In the genomic region with DNA sequence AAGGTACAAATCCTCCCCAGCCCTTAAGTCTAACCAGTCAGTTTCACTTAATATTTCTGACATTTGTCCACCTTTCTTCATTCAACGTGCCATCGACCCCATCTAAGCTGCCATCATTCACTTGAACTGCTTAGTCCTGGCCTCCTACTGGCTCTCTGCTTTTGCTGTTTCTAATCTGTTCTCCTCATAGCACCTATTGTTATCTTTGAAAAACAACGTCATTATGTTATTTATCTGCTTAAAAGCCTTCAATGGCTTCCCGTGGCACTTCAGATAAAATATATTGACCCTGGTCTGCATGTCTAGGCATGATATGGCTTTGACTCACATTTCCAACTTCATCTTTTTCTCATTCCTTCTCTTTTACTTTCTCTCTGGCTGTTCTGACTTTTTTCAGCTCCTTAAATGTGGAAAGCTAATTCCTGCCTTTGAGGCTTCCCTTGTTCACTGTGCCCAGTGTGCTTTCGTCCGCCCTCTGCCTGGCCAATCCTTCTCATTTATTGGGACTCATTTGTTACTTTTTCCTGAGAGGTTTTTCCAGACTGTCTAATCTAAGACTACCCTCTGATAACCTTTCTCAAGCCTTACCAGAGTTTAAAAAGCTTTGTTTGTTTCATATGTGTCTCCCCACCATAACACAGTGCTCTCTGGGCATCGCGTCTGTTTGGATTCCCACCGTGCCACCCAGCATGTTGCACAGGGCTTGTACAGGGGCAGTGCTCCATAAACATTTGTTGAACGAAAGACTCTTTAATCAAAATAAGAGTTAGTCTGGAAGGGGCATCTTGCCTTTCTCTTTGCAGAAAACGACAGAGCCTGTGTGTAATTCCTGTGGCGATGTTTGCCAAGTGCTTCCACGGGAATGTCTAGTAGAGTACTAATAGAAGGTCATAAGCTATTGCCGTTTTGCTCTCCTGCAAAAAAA, we compare ENCODE assay signal across 17 cellular contexts.
A peak's percentile ranks its signal among the peaks of the same experiment; 100 is the strongest.
DNase-seq lines count a peak whose midpoint lies in the region; ATAC-seq, FAIRE-seq and TF ChIP-seq lines count a peak whose summit lies in the region.
"Had no signal": no experiment of that assay in that cellular context is flagged by ENCODE, and none has a peak within 500 bp of the region (broad histone marks: within the 10 kb centered on the region; RNA-seq: fewer than 3 reads in every experiment).

No MANE protein-coding gene starts in this region.

- no peak for TF ChIP-seq CTCF in K562 (IDR thresholded peaks at IDR 0.05 in 2 of 3, conservative IDR thresholded peaks at IDR 0.05 in 1 of 3; ENCODE audit: insufficient read depth in 2 of 3, low read depth in 1 of 3, low read length in 3 of 3)
- no peak for TF ChIP-seq CTCF in hepatocyte (IDR thresholded peaks at IDR 0.05; ENCODE audit: poor library complexity)

- WGBS in K562 (ENCODE audit: insufficient coverage, low coverage, missing lambda C conversion rate), result 1% methylated on average over 14 of the region's 14 CpGs
- WGBS in hepatocyte (ENCODE audit: low lambda C conversion rate, missing lambda C conversion rate), result 53% methylated on average over 14 of the region's 14 CpGs
- WGBS in trophoblast cell (ENCODE audit: extremely low coverage, insufficient coverage, insufficient read length), result no CpG with 5 or more reads among the region's 14 CpGs

- H4K8ac ChIP-seq in trophoblast cell (ENCODE audit: low read depth, low read length), result no peak overlapping the region

- peak in 2 of 3 experiments; percentile 20 to 58 for DNase-seq in NCI-H1417 (lab: John Stamatoyannopoulos, UW)
- no peak for DNase-seq in NCI-H1417 treated with DMSO at 0.1 percent for 48 hours (lab: John Stamatoyannopoulos, UW)
- DNase-seq in K562 (ENCODE audit: extremely low read depth in 1 of 4, low spot score in 3 of 4), result no peak
- DNase-seq in hepatocyte (ENCODE audit: low spot score), result no peak
- DNase-seq in substantia nigra (lab: John Stamatoyannopoulos, UW), result peak in 10 of 49 donors; percentile 18 to 45 (median 30)
- no peak for DNase-seq in trophoblast cell
- no peak for DNase-seq in NK-92 treated with Interleukin-12 subunit alpha and Interleukin-12 subunit beta, amount 100 ng/mL, for 24 hours (lab: John Stamatoyannopoulos, UW)
- DNase-seq: activated B cell treated with CpG ODN at 0.5 μM for 24 hours; effector memory CD4-positive, alpha-beta T cell; foreskin melanocyte; NCI-H187 treated with DMSO at 0.1 percent for 48 hours; sigmoid colon; stimulated activated CD4-positive, alpha-beta T cell treated with anti-CD3 and anti-CD28 coated beads, Interleukin-2, amount 100 ng/mL, for 48 hours; upper lobe of right lung had no signal

- H3K14ac ChIP-seq in trophoblast cell (ENCODE audit: low read length), result no peak overlapping the region

- no peak overlapping the region for H3K23ac ChIP-seq in trophoblast cell (ENCODE audit: low read length)

- H2BK120ac ChIP-seq in trophoblast cell (ENCODE audit: insufficient read depth, low read length, poor library complexity), result no peak overlapping the region

- no peaks in the 10 kb centered on the region for H3K9me1 ChIP-seq in K562 (ENCODE audit: control insufficient read depth, insufficient read depth, low read length)

- no peak overlapping the region for H2AK5ac ChIP-seq in trophoblast cell (ENCODE audit: low read length)

- H4K20me1 ChIP-seq in K562 (replicated peaks; ENCODE audit: control insufficient read depth, insufficient read depth, low read length), result no peaks in the 10 kb centered on the region
- H4K20me1 ChIP-seq in hepatocyte (ENCODE audit: insufficient read depth, poor library complexity, severe bottlenecking), result peaks cover 3% of the 10 kb centered on the region

- H3K4ac ChIP-seq in trophoblast cell (ENCODE audit: low read depth, low read length), result no peak overlapping the region

- H3K9me3 ChIP-seq in K562 (replicated peaks; ENCODE audit: control insufficient read depth, insufficient read depth, low read depth, low read length) (no peaks in the 10 kb centered on the region), hepatocyte (ENCODE audit: low read depth) (no peaks in the 10 kb centered on the region), trophoblast cell (ENCODE audit: insufficient read depth, low read depth, low read length) (no peaks in the 10 kb centered on the region)
- H3K9me3 ChIP-seq: sigmoid colon, upper lobe of right lung had no signal

- peaks cover 0 to 4% of the 10 kb centered on the region in 2 experiments; a peak in 2 of 5 replicates for H3K27me3 ChIP-seq in K562 (ENCODE audit: control insufficient read depth in 2 of 2, insufficient read depth in 2 of 2, low read length in 2 of 2)
- no peaks in the 10 kb centered on the region for H3K27me3 ChIP-seq in hepatocyte
- H3K27me3 ChIP-seq in trophoblast cell (ENCODE audit: insufficient read depth, low read length), result no peaks in the 10 kb centered on the region
- H3K27me3 ChIP-seq: sigmoid colon, upper lobe of right lung had no signal

- no peaks in the 10 kb centered on the region for H3K79me2 ChIP-seq in K562 (ENCODE audit: control insufficient read depth, insufficient read depth, low read length)
- H3K79me2 ChIP-seq in hepatocyte, result peaks cover 65% of the 10 kb centered on the region
- H3K79me2 ChIP-seq in trophoblast cell (ENCODE audit: control insufficient read depth, insufficient read depth, low read length, poor library complexity), result no peaks in the 10 kb centered on the region

- H3K27ac ChIP-seq in K562 (ENCODE audit: extremely low read depth, low read depth, low read length) (no peak overlapping the region), hepatocyte (peak overlapping the region; percentile 59), substantia nigra (ENCODE audit: low read depth, low read length, poor library complexity, severe bottlenecking) (peak overlapping the region; percentile 78), trophoblast cell (ENCODE audit: low read depth, low read length) (no peak overlapping the region)
- H3K27ac ChIP-seq: sigmoid colon, upper lobe of right lung had no signal

- H2AFZ ChIP-seq in K562 (ENCODE audit: low read depth, low read length), result no peak overlapping the region
- no peak overlapping the region for H2AFZ ChIP-seq in hepatocyte
- H2AFZ ChIP-seq in trophoblast cell (ENCODE audit: insufficient read depth, low read length, poor library complexity), result no peak overlapping the region

- in situ Hi-C loops in K562 (cut with MboI), result no loop called here

- no peaks in the 10 kb centered on the region for H3K36me3 ChIP-seq in K562 (ENCODE audit: control insufficient read depth, insufficient read depth, low read length)
- no peaks in the 10 kb centered on the region for H3K36me3 ChIP-seq in hepatocyte (replicated peaks; ENCODE audit: insufficient read depth, low read depth)
- no peaks in the 10 kb centered on the region for H3K36me3 ChIP-seq in trophoblast cell (ENCODE audit: control insufficient read depth in 1 of 2, insufficient read depth in 2 of 2, low read length in 2 of 2)
- H3K36me3 ChIP-seq: sigmoid colon, upper lobe of right lung had no signal

- TF ChIP-seq EP300 in K562 (IDR thresholded peaks at IDR 0.05; ENCODE audit: low read length), result no peak

- no peak overlapping the region for H2BK12ac ChIP-seq in trophoblast cell (ENCODE audit: low read length)

- H3K4me2 ChIP-seq in K562 (ENCODE audit: insufficient read depth, low read length) (no peak overlapping the region), hepatocyte (peak overlapping the region; percentile 37), trophoblast cell (ENCODE audit: low read length) (no peak overlapping the region)

- CTCF ChIA-PET in K562 (lab: Yijun Ruan, JAX; ENCODE audit: low intra/inter-chr PET ratio), result no interaction called here

- intact Hi-C loops in K562 (cut with micrococcal nuclease), result no loop called here

- no TSS peak for BruUV-seq in K562 (replicated peaks; lab: Mats Ljungman, UMichigan)

- no peak overlapping the region for H4K91ac ChIP-seq in trophoblast cell (ENCODE audit: low read depth, low read length)

- TF ChIP-seq POLR2A in K562 (conservative IDR thresholded peaks at IDR 0.05), result no peak

- H3K18ac ChIP-seq in trophoblast cell (ENCODE audit: low read length), result no peak overlapping the region

- H3K4me3 ChIP-seq in K562, result no peak overlapping the region
- no peak overlapping the region for H3K4me3 ChIP-seq in hepatocyte
- no peak overlapping the region for H3K4me3 ChIP-seq in trophoblast cell (ENCODE audit: low read depth, low read length)
- H3K4me3 ChIP-seq: lung, upper lobe of right lung had no signal

- H2BK5ac ChIP-seq in trophoblast cell (ENCODE audit: low read depth, low read length, poor library complexity), result no peak overlapping the region

- H3K79me1 ChIP-seq in trophoblast cell (ENCODE audit: low read length), result no peaks in the 10 kb centered on the region

- no peaks in the 10 kb centered on the region for H3K4me1 ChIP-seq in K562 (replicated peaks in 1 of 2; ENCODE audit: control insufficient read depth in 2 of 2, insufficient read depth in 2 of 2, low read length in 2 of 2)
- H3K4me1 ChIP-seq in hepatocyte (ENCODE audit: insufficient read depth), result peaks cover 31% of the 10 kb centered on the region
- no peaks in the 10 kb centered on the region for H3K4me1 ChIP-seq in trophoblast cell (ENCODE audit: control insufficient read depth in 1 of 2, insufficient read depth in 2 of 2, low read length in 2 of 2)
- H3K4me1 ChIP-seq: upper lobe of right lung had no signal

- ATAC-seq in K562 (no peak), GM21576 (IDR thresholded peaks at IDR 0.05; ENCODE audit: unreplicated experiment) (no peak)
- ATAC-seq: activated T-helper 17 cell treated with anti-CD3 and anti-CD28 coated beads, Interleukin-2, amount 50 U/mL, for 72 hours; upper lobe of right lung had no signal

- no peaks in the 10 kb centered on the region for H3K9me2 ChIP-seq in hepatocyte (replicated peaks; ENCODE audit: insufficient read depth)

- no peak overlapping the region for H4K12ac ChIP-seq in trophoblast cell (ENCODE audit: low read depth, low read length)

- no peak for TF ChIP-seq RAD21 in K562 (CRISPR knock-in tag; conservative IDR thresholded peaks at IDR 0.05 in 1 of 2, IDR thresholded peaks at IDR 0.05 in 1 of 2)

- H3K9ac ChIP-seq in K562 (ENCODE audit: insufficient read depth in 1 of 2, low read depth in 2 of 2, low read length in 2 of 2), result no peak overlapping the region
- H3K9ac ChIP-seq in trophoblast cell (ENCODE audit: low read length), result no peak overlapping the region

- POLR2A ChIA-PET in K562 (lab: Yijun Ruan, JAX), result interaction anchor here (1.7 kb wide), 1 partner anchor 10 kb away, joined by 6 read pairs; no protein-coding TSS in a partner anchor

- FAIRE-seq in K562 (lab: Jason Lieb, UNC), result no peak

TF ChIP-seq in K562, 482 proteins besides CTCF, POLR2A, EP300 and RAD21:
- TF ChIP-seq ETV1 (tag; conservative IDR thresholded peaks at IDR 0.05; ENCODE audit: low read depth) (no peak), CBFA2T3 (IDR thresholded peaks at IDR 0.05) (peak; percentile 26; the same call in 1 of the 2 replicates)
TF ChIP-seq in K562: peak in this region for 1.

Comparison
In these comparisons a context has a peak if more than half of its experiments do, and no peak if none do; other contexts are left out.
1. DNase-seq: peak in NCI-H1417 (2 of 3); none in NCI-H1417 treated with DMSO at 0.1 percent for 48 hours (single experiment), K562 (0 of 4), hepatocyte (single experiment), trophoblast cell (0 of 2) and NK-92 treated with Interleukin-12 subunit alpha and Interleukin-12 subunit beta, amount 100 ng/mL, for 24 hours (single experiment).
2. H3K27ac ChIP-seq: peak in hepatocyte (single experiment) and substantia nigra (single experiment); none in K562 (single experiment) and trophoblast cell (single experiment).